ENCODE assay signal across 8 cellular contexts in the genomic region with DNA sequence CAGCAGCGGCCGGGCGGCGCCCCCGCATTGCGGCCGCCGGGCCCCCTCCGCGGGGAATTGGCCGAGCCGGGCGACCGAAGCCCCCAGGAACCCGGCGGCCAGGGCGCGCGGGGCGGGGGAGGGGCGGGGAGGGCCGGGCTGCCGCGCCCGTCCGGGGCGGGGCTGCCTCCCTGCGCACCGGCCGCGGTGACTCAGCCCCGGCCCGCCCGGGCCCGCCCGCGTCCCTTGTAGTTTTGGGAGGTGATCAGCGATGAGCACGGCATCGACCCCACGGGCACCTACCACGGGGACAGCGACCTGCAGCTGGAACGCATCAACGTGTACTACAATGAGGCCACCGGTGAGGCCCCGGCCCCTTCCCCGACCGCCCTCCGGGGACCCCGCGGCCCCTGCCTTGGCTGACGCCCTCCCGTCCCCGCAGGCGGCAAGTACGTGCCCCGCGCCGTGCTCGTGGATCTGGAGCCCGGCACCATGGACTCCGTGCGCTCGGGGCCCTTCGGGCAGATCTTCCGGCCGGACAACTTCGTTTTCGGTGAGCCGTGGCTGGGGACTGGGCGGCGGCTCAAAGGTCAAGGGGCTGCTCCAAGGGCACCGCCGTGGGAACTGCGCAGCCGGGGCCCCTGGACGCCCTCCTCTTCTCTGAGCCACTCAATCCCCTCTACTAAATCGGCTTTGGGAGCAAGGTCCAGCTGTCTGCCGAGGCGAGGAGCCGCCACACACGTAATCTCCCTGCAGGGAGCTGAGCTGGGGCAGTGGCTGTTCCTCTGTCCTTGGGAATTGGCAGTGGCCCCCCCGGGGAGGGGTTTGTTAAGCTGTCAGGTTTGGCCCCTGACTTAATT. TPM values are rescaled to one million over a fixed set of nuclear protein-coding genes. Genes with fewer than 3 reads are reported as not detected.
A peak's percentile ranks its signal among the peaks of the same experiment; 100 is the strongest.
DNase-seq lines count a peak whose midpoint lies in the region; ATAC-seq and TF ChIP-seq lines count a peak whose summit lies in the region.

No MANE protein-coding gene starts in this region.

- H2AK5ac ChIP-seq in IMR-90 (ENCODE audit: low read depth, low read length) (peak overlapping the region; percentile 94), mesendoderm (ENCODE audit: low read length) (no peak overlapping the region)

- peaks cover 19% of the 10 kb centered on the region for H3K36me3 ChIP-seq in IMR-90 (ENCODE audit: control insufficient read depth, insufficient read depth, low read length)
- H3K36me3 ChIP-seq in duodenal mucosa (ENCODE audit: control insufficient read depth in 1 of 2, insufficient read depth in 2 of 2, low read length in 2 of 2) = peaks cover 3 to 21% of the 10 kb centered on the region in 2 donors
- H3K36me3 ChIP-seq in mesendoderm (ENCODE audit: control insufficient read depth, insufficient read depth, low read length) = peaks cover 6% of the 10 kb centered on the region

- WGBS in IMR-90 (ENCODE audit: extremely low coverage in 2 of 2, insufficient read length in 1 of 2), 2 experiments = 0% methylated on average over 47 of the region's 84 CpGs; no CpG with 5 or more reads in 1 of the 2 experiments
- whole genome bisulfite sequencing in mesendoderm (ENCODE audit: extremely low coverage, insufficient coverage, low lambda C conversion rate) = no CpG with 5 or more reads among the region's 84 CpGs

- H3K4ac ChIP-seq in IMR-90 (ENCODE audit: low read depth, low read length) (peak overlapping the region; percentile 87), mesendoderm (ENCODE audit: low read depth, low read length) (peak overlapping the region; percentile 93)

- peak overlapping the region; percentile 59; the same call in 1 of the 2 replicates for H3K56ac ChIP-seq in IMR-90 (ENCODE audit: extremely low read depth, insufficient read depth, low read length)
- peak overlapping the region; percentile 96 for H3K56ac ChIP-seq in mesendoderm (ENCODE audit: low read length)

- H3K4me3 ChIP-seq in IMR-90 (ENCODE audit: insufficient read depth, low read depth, low read length) (peak overlapping the region; percentile 50), duodenal mucosa (ENCODE audit: low read depth in 1 of 2, low read length in 2 of 2) (peak overlapping the region; percentile 72 to 87), mesendoderm (ENCODE audit: low read length) (peak overlapping the region; percentile 76)

- H3K23ac ChIP-seq in IMR-90 (ENCODE audit: low read depth, low read length) (peak overlapping the region; percentile 14), mesendoderm (ENCODE audit: low read length) (peak overlapping the region; percentile 66)

- intact Hi-C loops in IMR-90 (cut with micrococcal nuclease) = no loop called here

- CTCF ChIA-PET in IMR-90 (lab: Yijun Ruan, JAX) = no interaction called here

- no peak overlapping the region for H2BK15ac ChIP-seq in IMR-90 (ENCODE audit: low read depth, low read length)
- no peak overlapping the region for H2BK15ac ChIP-seq in mesendoderm (replicated peaks; ENCODE audit: low read depth)

- H3K9me3 ChIP-seq in IMR-90 (ENCODE audit: control insufficient read depth, insufficient read depth, low read length) (no peaks in the 10 kb centered on the region), duodenal mucosa (ENCODE audit: control insufficient read depth in 1 of 2, low read length in 2 of 2) (no peaks in the 10 kb centered on the region)

- H3K27ac ChIP-seq in IMR-90 (ENCODE audit: insufficient read depth, low read length) (peak overlapping the region; percentile 77), duodenal mucosa (ENCODE audit: low read depth, low read length) (peak overlapping the region; percentile 95), mesendoderm (ENCODE audit: low read depth, low read length) (peak overlapping the region; percentile 91)

- H4K20me1 ChIP-seq in IMR-90 (ENCODE audit: insufficient read depth, low read length) = peaks cover 36% of the 10 kb centered on the region

- no peaks in the 10 kb centered on the region for H3K27me3 ChIP-seq in IMR-90 (ENCODE audit: control insufficient read depth, insufficient read depth, low read length)
- no peaks in the 10 kb centered on the region for H3K27me3 ChIP-seq in duodenal mucosa (ENCODE audit: control insufficient read depth in 1 of 2, insufficient read depth in 2 of 2, low read length in 2 of 2)
- H3K27me3 ChIP-seq in mesendoderm (ENCODE audit: insufficient read depth, low read length, poor library complexity) = no peaks in the 10 kb centered on the region

- no peak overlapping the region for H2BK20ac ChIP-seq in IMR-90 (ENCODE audit: low read depth, low read length)

- TF ChIP-seq POLR2A in IMR-90 (IDR thresholded peaks at IDR 0.05; ENCODE audit: low read depth, low read length) = no peak

- H4K5ac ChIP-seq in IMR-90 (ENCODE audit: low read depth, low read length) (no peak overlapping the region), mesendoderm (ENCODE audit: low read length) (no peak overlapping the region)

- H3K14ac ChIP-seq in IMR-90 (replicated peaks; ENCODE audit: low read depth, low read length) = peak overlapping the region; percentile 91

- H2AK9ac ChIP-seq in IMR-90 (replicated peaks; ENCODE audit: low read depth, low read length, poor library complexity) = peak overlapping the region; percentile 97

- DNase-seq in DMS 273 (lab: John Stamatoyannopoulos, UW; ENCODE audit: unreplicated experiment) (peak; percentile 64), DMS 273 treated with DMSO at 0.1 percent for 48 hours (lab: John Stamatoyannopoulos, UW) (no peak), IMR-90 (peak; percentile 32), mesendoderm (no peak), epidermal melanocyte (ENCODE audit: insufficient read length, low spot score) (no peak)
- DNase-seq in activated CD4-positive, alpha-beta T cell treated with anti-CD3 and anti-CD28 coated beads, Interleukin-2, amount 50 U/mL, for 24 hours (ENCODE audit: low read depth in 1 of 2, low spot score in 1 of 2) = peak; percentile 36 to 55
- DNase-seq in stimulated activated CD8-positive, alpha-beta memory T cell treated with anti-CD3 and anti-CD28 coated beads, Interleukin-2, amount 100 ng/mL, for 48 hours (ENCODE audit: low read depth in 2 of 2) = peak; percentile 51 to 68

- H3K79me1 ChIP-seq in IMR-90 (ENCODE audit: low read depth in 1 of 2, low read length in 2 of 2) = peaks cover 12 to 53% of the 10 kb centered on the region in 2 experiments; a peak in 3 of 4 replicates
- peaks cover 9% of the 10 kb centered on the region for H3K79me1 ChIP-seq in mesendoderm (ENCODE audit: low read length)

- no peak for TF ChIP-seq RAD21 in IMR-90 (IDR thresholded peaks at IDR 0.05; ENCODE audit: low read length)

- H3K4me2 ChIP-seq in IMR-90 (ENCODE audit: low read depth, low read length) (peak overlapping the region; percentile 94), mesendoderm (ENCODE audit: low read length) (peak overlapping the region; percentile 72)

- H4K91ac ChIP-seq in IMR-90 (ENCODE audit: insufficient read depth, low read depth, low read length) = peak overlapping the region; percentile 33; the same call in 1 of the 2 replicates

- no peak overlapping the region; a peak in 1 of 4 replicates for H4K8ac ChIP-seq in IMR-90 (ENCODE audit: low read depth in 2 of 2, low read length in 2 of 2)
- no peak overlapping the region for H4K8ac ChIP-seq in mesendoderm (ENCODE audit: low read depth, low read length)

- BruUV-seq in IMR-90 (replicated peaks; lab: Mats Ljungman, UMichigan) = no TSS peak

- POLR2A ChIA-PET in IMR-90 (lab: Charles Lee; ENCODE audit: unreplicated experiment) = no interaction called here

- dilution Hi-C loops in IMR-90 (cut with HindIII; ENCODE audit: low sequenced_read_pairs, unreplicated experiment) = no loop called here

- H2AFZ ChIP-seq in IMR-90 (replicated peaks; ENCODE audit: low read length, poor library complexity) = peak overlapping the region; percentile 23

- TF ChIP-seq CTCF in IMR-90 (conservative IDR thresholded peaks at IDR 0.05; ENCODE audit: low read depth, low read length) = no peak

- peak; percentile 33 for ATAC-seq in IMR-90 (ENCODE audit: low read depth)

- H3K9ac ChIP-seq in IMR-90 (ENCODE audit: low read depth, low read length) = peak overlapping the region; percentile 90
- H3K9ac ChIP-seq in duodenal mucosa (ENCODE audit: low read depth in 1 of 2, low read length in 2 of 2) = peak overlapping the region; percentile 65 to 85
- peak overlapping the region; percentile 96 for H3K9ac ChIP-seq in mesendoderm (ENCODE audit: low read length)

- H2BK5ac ChIP-seq in IMR-90 (ENCODE audit: low read depth, low read length, poor library complexity, severe bottlenecking) (peak overlapping the region; percentile 49), mesendoderm (ENCODE audit: low read length) (no peak overlapping the region)

- peaks cover 4% of the 10 kb centered on the region for H3K9me1 ChIP-seq in IMR-90 (ENCODE audit: insufficient read depth, low read length)

- H2BK120ac ChIP-seq in IMR-90 (ENCODE audit: low read depth, low read length) (no peak overlapping the region), mesendoderm (ENCODE audit: low read depth, low read length) (no peak overlapping the region)

- H3K18ac ChIP-seq in IMR-90 (ENCODE audit: low read depth, low read length) = no peak overlapping the region
- H3K18ac ChIP-seq in mesendoderm (ENCODE audit: low read length) = peak overlapping the region; percentile 51

- peaks cover 18% of the 10 kb centered on the region for H3K79me2 ChIP-seq in mesendoderm (ENCODE audit: control insufficient read depth, insufficient read depth, low read length)

- in situ Hi-C loops in IMR-90 (cut with MboI; ENCODE audit: low sequenced_read_pairs) = no loop called here

- peaks cover 7% of the 10 kb centered on the region; the same call in 1 of the 2 replicates for H3K4me1 ChIP-seq in IMR-90 (ENCODE audit: control insufficient read depth, insufficient read depth, low read length)
- H3K4me1 ChIP-seq in duodenal mucosa (ENCODE audit: control insufficient read depth in 1 of 2, insufficient read depth in 2 of 2, low read length in 2 of 2) = peaks cover 45 to 49% of the 10 kb centered on the region in 2 donors
- peaks cover 16% of the 10 kb centered on the region for H3K4me1 ChIP-seq in mesendoderm (ENCODE audit: control insufficient read depth, low read depth, low read length)

RNA-seq across cellular contexts. Expression of a gene that starts 0.6 kb away (rescaled TPM):
- total RNA-seq in IMR-90 (2012; rRNA removed) = 236 and 237 TPM in 2 replicates
- 529 and 613 TPM in 2 replicates for polyA plus RNA-seq in IMR-90 (2012; rRNA removed)
- 396 and 719 TPM in 2 replicates for polyA plus RNA-seq in IMR-90 (2012; cell fraction: cytosol; rRNA removed)
- 295 and 529 TPM in 2 replicates for polyA plus RNA-seq in IMR-90 (2012; cell fraction: nucleus; rRNA removed; ENCODE audit: low replicate concordance)
- 288 TPM for polyA plus RNA-seq in mesendoderm (2013, experiment 1 of 2)
- 285 TPM for polyA plus RNA-seq in mesendoderm (2013, experiment 2 of 2)

RNA-seq across cellular contexts. Expression of a gene that starts 9.4 kb away (rescaled TPM):
- not detected in 2 replicates for total RNA-seq in IMR-90 (2012; rRNA removed)
- not detected in 2 replicates for polyA plus RNA-seq in IMR-90 (2012; rRNA removed)
- polyA plus RNA-seq in IMR-90 (2012; cell fraction: cytosol; rRNA removed) = not detected in 2 replicates
- 0.09 TPM in 1 of 2 replicates, not detected in the other for polyA plus RNA-seq in IMR-90 (2012; cell fraction: nucleus; rRNA removed; ENCODE audit: low replicate concordance)
- 0.14 TPM for polyA plus RNA-seq in mesendoderm (2013, experiment 1 of 2)
- polyA plus RNA-seq in mesendoderm (2013, experiment 2 of 2) = 0.15 TPM

RNA-seq across cellular contexts. Expression of a gene that starts 11.0 kb away (rescaled TPM):
- total RNA-seq in IMR-90 (2012; rRNA removed) = not detected in 2 replicates
- polyA plus RNA-seq in IMR-90 (2012; rRNA removed) = not detected in 2 replicates
- not detected in 2 replicates for polyA plus RNA-seq in IMR-90 (2012; cell fraction: cytosol; rRNA removed)
- polyA plus RNA-seq in IMR-90 (2012; cell fraction: nucleus; rRNA removed; ENCODE audit: low replicate concordance) = 0.09 TPM in 1 of 2 replicates, not detected in the other
- polyA plus RNA-seq in mesendoderm (2013, experiment 1 of 2) = 0.03 TPM
- polyA plus RNA-seq in mesendoderm (2013, experiment 2 of 2) = 0.01 TPM

RNA-seq across cellular contexts. Expression of a gene that starts 13.4 kb away (rescaled TPM):
- total RNA-seq in IMR-90 (2012; rRNA removed) = 36.7 and 36.9 TPM in 2 replicates
- polyA plus RNA-seq in IMR-90 (2012; rRNA removed) = 65.1 and 66.0 TPM in 2 replicates
- 38.5 and 59.2 TPM in 2 replicates for polyA plus RNA-seq in IMR-90 (2012; cell fraction: cytosol; rRNA removed)
- polyA plus RNA-seq in IMR-90 (2012; cell fraction: nucleus; rRNA removed; ENCODE audit: low replicate concordance) = 43.4 and 76.9 TPM in 2 replicates
- 39.7 TPM for polyA plus RNA-seq in mesendoderm (2013, experiment 1 of 2)
- 39.7 TPM for polyA plus RNA-seq in mesendoderm (2013, experiment 2 of 2)

RNA-seq across cellular contexts. Expression of a gene that starts 14.4 kb away (rescaled TPM):
- total RNA-seq in IMR-90 (2012; rRNA removed) = not detected in 2 replicates
- not detected in 2 replicates for polyA plus RNA-seq in IMR-90 (2012; rRNA removed)
- not detected in 2 replicates for polyA plus RNA-seq in IMR-90 (2012; cell fraction: cytosol; rRNA removed)
- 0.12 TPM in 1 of 2 replicates, not detected in the other for polyA plus RNA-seq in IMR-90 (2012; cell fraction: nucleus; rRNA removed; ENCODE audit: low replicate concordance)
- polyA plus RNA-seq in mesendoderm (2013, experiment 1 of 2) = not detected
- not detected for polyA plus RNA-seq in mesendoderm (2013, experiment 2 of 2)

Comparison
In these comparisons a context has a peak if more than half of its experiments do, and no peak if none do; other contexts are left out.
1. DNase-seq: peak in DMS 273 (single experiment), IMR-90 (single experiment), activated CD4-positive, alpha-beta T cell treated with anti-CD3 and anti-CD28 coated beads, Interleukin-2, amount 50 U/mL, for 24 hours (2 of 2) and stimulated activated CD8-positive, alpha-beta memory T cell treated with anti-CD3 and anti-CD28 coated beads, Interleukin-2, amount 100 ng/mL, for 48 hours (2 of 2); none in DMS 273 treated with DMSO at 0.1 percent for 48 hours (single experiment), mesendoderm (single experiment) and epidermal melanocyte (single experiment).
2. Peak in every context shown above with its lines, with median percentiles within 50 percentile points of each other: H3K27ac ChIP-seq, H3K4me3 ChIP-seq and H3K9ac ChIP-seq.